Comparison of ENCODE assay signal across 8 cellular contexts in genomic region chr17:29042679-29043538, GRCh38. TPM values are rescaled to one million over a fixed set of nuclear protein-coding genes. Genes with fewer than 3 reads are reported as not detected.
DNase-seq lines count a peak whose midpoint lies in the region; ATAC-seq and TF ChIP-seq lines count a peak whose summit lies in the region.

A gene with protein sequence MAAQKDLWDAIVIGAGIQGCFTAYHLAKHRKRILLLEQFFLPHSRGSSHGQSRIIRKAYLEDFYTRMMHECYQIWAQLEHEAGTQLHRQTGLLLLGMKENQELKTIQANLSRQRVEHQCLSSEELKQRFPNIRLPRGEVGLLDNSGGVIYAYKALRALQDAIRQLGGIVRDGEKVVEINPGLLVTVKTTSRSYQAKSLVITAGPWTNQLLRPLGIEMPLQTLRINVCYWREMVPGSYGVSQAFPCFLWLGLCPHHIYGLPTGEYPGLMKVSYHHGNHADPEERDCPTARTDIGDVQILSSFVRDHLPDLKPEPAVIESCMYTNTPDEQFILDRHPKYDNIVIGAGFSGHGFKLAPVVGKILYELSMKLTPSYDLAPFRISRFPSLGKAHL (plus strand): TSS chr17:29043141. CDS start chr17:29043226, 85 bp downstream.

- H3K27ac ChIP-seq in OCI-LY3 (ENCODE audit: low read length) (peak within 1 kb of the TSS; percentile 62), neuronal stem cell (replicated peaks; ENCODE audit: low read length) (peak within 1 kb of the TSS; percentile 64)

- peak within 1 kb of the TSS; percentile 97 for H3K18ac ChIP-seq in neuronal stem cell (ENCODE audit: low read length)

- peaks cover 0 to 7% (median 5%) of the 10 kb centered on the region in 3 donors for H3K27me3 Mint-ChIP-seq in CD14-positive monocyte (ENCODE audit: low read depth in 3 of 3)

- H4K8ac ChIP-seq in neuronal stem cell (ENCODE audit: low read depth, low read length): peak within 1 kb of the TSS; percentile 20

- H3K79me1 ChIP-seq in neuronal stem cell (ENCODE audit: low read depth, low read length): no peaks in the 10 kb centered on the region

- peak within 1 kb of the TSS; percentile 85 to 96 (median 93) for H3K27ac Mint-ChIP-seq in CD14-positive monocyte

- DNase-seq in CD14-positive monocyte (ENCODE audit: low spot score) (peak; percentile 59), LHCN-M2 (ENCODE audit: low read depth) (peak; percentile 69), fibroblast of peridontal ligament (ENCODE audit: extremely low read depth) (peak; percentile 41), neuronal stem cell (ENCODE audit: low spot score) (peak; percentile 63)

- H3K4me2 ChIP-seq in OCI-LY3 (ENCODE audit: low read length): peak within 1 kb of the TSS; percentile 80
- peak within 1 kb of the TSS; percentile 11 for H3K4me2 ChIP-seq in neuronal stem cell (ENCODE audit: insufficient read depth, low read length, poor library complexity, severe bottlenecking)

- H2BK15ac ChIP-seq in neuronal stem cell (ENCODE audit: low read length): peak within 1 kb of the TSS; percentile 56

- H3K4me1 Mint-ChIP-seq in CD14-positive monocyte: peaks cover 54% of the 10 kb centered on the region

- peaks cover 28% of the 10 kb centered on the region for H3K4me1 ChIP-seq in OCI-LY3 (ENCODE audit: low read length)
- H3K4me1 ChIP-seq in neuronal stem cell (ENCODE audit: control insufficient read depth in 2 of 2, insufficient read depth in 1 of 2, low read depth in 1 of 2, low read length in 2 of 2): peaks cover 20 to 67% of the 10 kb centered on the region in 2 donors

- no peak within 1 kb of the TSS for H4K91ac ChIP-seq in neuronal stem cell (ENCODE audit: low read depth, low read length, poor library complexity)

- H3K27me3 ChIP-seq in OCI-LY3 (ENCODE audit: low read depth, low read length) (peaks cover 12% of the 10 kb centered on the region; the same call in 1 of the 2 replicates), neuronal stem cell (ENCODE audit: control insufficient read depth in 3 of 3, insufficient read depth in 3 of 3, low read depth in 1 of 3, low read length in 3 of 3) (no peaks in the 10 kb centered on the region)

- no peak within 1 kb of the TSS for H3K23ac ChIP-seq in neuronal stem cell (ENCODE audit: low read depth, low read length, poor library complexity)

- peak within 1 kb of the TSS; percentile 93 for H2BK5ac ChIP-seq in neuronal stem cell (ENCODE audit: low read length)

- peak within 1 kb of the TSS; percentile 93 for H2BK120ac ChIP-seq in neuronal stem cell (ENCODE audit: low read depth, low read length)

- peak within 1 kb of the TSS; percentile 8; the same call in 1 of the 2 replicates for H2AFZ ChIP-seq in OCI-LY3 (ENCODE audit: low read depth, low read length)
- peak within 1 kb of the TSS; percentile 86 for H2AFZ ChIP-seq in neuronal stem cell (ENCODE audit: low read length)

- no peaks in the 10 kb centered on the region for H4K20me1 ChIP-seq in OCI-LY3 (ENCODE audit: insufficient read depth, low read length)

- TF ChIP-seq CTCF in CD14-positive monocyte (IDR thresholded peaks at IDR 0.05): no peak
- TF ChIP-seq CTCF in OCI-LY3 (IDR thresholded peaks at IDR 0.05; ENCODE audit: low read depth, low read length): no peak

- H3K9me3 ChIP-seq in OCI-LY3 (ENCODE audit: insufficient read depth, low read length) (no peaks in the 10 kb centered on the region), neuronal stem cell (replicated peaks in 1 of 2; ENCODE audit: control insufficient read depth in 2 of 2, insufficient read depth in 1 of 2, low read depth in 1 of 2, low read length in 2 of 2) (no peaks in the 10 kb centered on the region)

- no CpG with 5 or more reads among the region's 13 CpGs for WGBS in neuronal stem cell (ENCODE audit: extremely low coverage in 2 of 2, insufficient read length in 2 of 2, insufficient replicate concordance in 1 of 2), 2 donors

- no peak within 1 kb of the TSS for H2BK12ac ChIP-seq in neuronal stem cell (ENCODE audit: low read length)

- H3K4me3 ChIP-seq in OCI-LY3 (ENCODE audit: low read length): peak within 1 kb of the TSS; percentile 51
- peak within 1 kb of the TSS in 1 of 2 donors; percentile 26 for H3K4me3 ChIP-seq in neuronal stem cell (ENCODE audit: low read length in 2 of 2)

- H3K9ac ChIP-seq in OCI-LY3 (ENCODE audit: low read length): peak within 1 kb of the TSS; percentile 45; the same call in 1 of the 2 replicates
- H3K9ac ChIP-seq in neuronal stem cell (ENCODE audit: low read depth, low read length, poor library complexity): peak within 1 kb of the TSS; percentile 63

- no peaks in the 10 kb centered on the region for H3K9me3 Mint-ChIP-seq in CD14-positive monocyte

- H3K36me3 ChIP-seq in OCI-LY3 (replicated peaks; ENCODE audit: low read depth, low read length) (no peaks in the 10 kb centered on the region), neuronal stem cell (replicated peaks in 1 of 2; ENCODE audit: control insufficient read depth in 2 of 2, insufficient read depth in 2 of 2, low read length in 2 of 2) (no peaks in the 10 kb centered on the region)

- intact Hi-C loops in CD14-positive monocyte (cut with micrococcal nuclease): no loop called here

- H3K36me3 Mint-ChIP-seq in CD14-positive monocyte: peaks cover 0 to 7% of the 10 kb centered on the region in 2 donors

- peak within 1 kb of the TSS; percentile 16 for H2AK5ac ChIP-seq in neuronal stem cell (ENCODE audit: low read depth, low read length)

- H3K14ac ChIP-seq in neuronal stem cell (ENCODE audit: low read length): no peak within 1 kb of the TSS

- H3K4ac ChIP-seq in neuronal stem cell (ENCODE audit: low read length): peak within 1 kb of the TSS; percentile 66

- no peak for ATAC-seq in HG03045 (IDR thresholded peaks at IDR 0.05; ENCODE audit: unreplicated experiment)
- no peak for ATAC-seq in GM21360 (IDR thresholded peaks at IDR 0.05; ENCODE audit: unreplicated experiment)
- ATAC-seq in GM21529 (IDR thresholded peaks at IDR 0.05; ENCODE audit: unreplicated experiment): no peak

- peak within 1 kb of the TSS; percentile 56 to 63 for H3K4me3 Mint-ChIP-seq in CD14-positive monocyte

- no peaks in the 10 kb centered on the region for H3K79me2 ChIP-seq in OCI-LY3 (ENCODE audit: low read length)

RNA-seq across cellular contexts. Expression of the gene that starts here (rescaled TPM):
- under 1 TPM in 1 of 2 donors, not detected in 1; 0.30 TPM for polyA plus RNA-seq in CD14-positive monocyte
- 0.38 and 1.7 TPM in 2 replicates for total RNA-seq in LHCN-M2 (2014; rRNA removed)
- 0.27 TPM for polyA plus RNA-seq in LHCN-M2 (2012)
- polyA plus RNA-seq in neuronal stem cell (2013, experiment 1 of 2): 2.7 TPM
- 2.9 TPM for polyA plus RNA-seq in neuronal stem cell (2013, experiment 2 of 2)

Comparison
In these comparisons a context has a peak if more than half of its experiments do, and no peak if none do; other contexts are left out.
1. Peak in DNase-seq in CD14-positive monocyte; RNA of the gene not detected or under 1 TPM.